19 cellular contexts compared by ENCODE assay signal in genomic region chr7:74332373-74333176, GRCh38. TPM values are rescaled to one million over a fixed set of nuclear protein-coding genes. Genes with fewer than 3 reads are reported as not detected.
DNase-seq lines count a peak whose midpoint lies in the region; ATAC-seq, FAIRE-seq and TF ChIP-seq lines count a peak whose summit lies in the region.
"Had no signal": no experiment of that assay in that cellular context is flagged by ENCODE, and none has a peak within 500 bp of the region (broad histone marks: within the 10 kb centered on the region; RNA-seq: fewer than 3 reads in every experiment).

No MANE protein-coding gene starts in this region.

- H4K8ac ChIP-seq in IMR-90 (ENCODE audit: low read depth in 2 of 2, low read length in 2 of 2) (no peak overlapping the region), mesenchymal stem cell (ENCODE audit: low read length) (no peak overlapping the region)

- H2BK120ac ChIP-seq in IMR-90 (ENCODE audit: low read depth, low read length) (no peak overlapping the region), mesenchymal stem cell (ENCODE audit: low read depth, low read length) (no peak overlapping the region)

- BruUV-seq in HepG2 (replicated peaks; lab: Mats Ljungman, UMichigan) (no TSS peak), IMR-90 (replicated peaks; lab: Mats Ljungman, UMichigan) (no TSS peak)

- H3K79me1 ChIP-seq in IMR-90 (ENCODE audit: low read depth in 1 of 2, low read length in 2 of 2) (peaks cover 30 to 58% of the 10 kb centered on the region in 2 experiments), mesenchymal stem cell (replicated peaks; ENCODE audit: low read length, poor library complexity, severe bottlenecking) (peaks cover 16% of the 10 kb centered on the region)

- no peak for TF ChIP-seq RAD21 in HepG2 (CRISPR knock-in tag; IDR thresholded peaks at IDR 0.05)
- TF ChIP-seq RAD21 in IMR-90 (IDR thresholded peaks at IDR 0.05; ENCODE audit: low read length) = no peak

- CTCF ChIA-PET in HepG2 (lab: Yijun Ruan, JAX; ENCODE audit: low intra/inter-chr PET ratio, low total read pairs) (no interaction called here), IMR-90 (lab: Yijun Ruan, JAX) (no interaction called here)

- H3K23ac ChIP-seq in IMR-90 (ENCODE audit: low read depth, low read length) (no peak overlapping the region), mesenchymal stem cell (ENCODE audit: low read length in 2 of 2) (no peak overlapping the region)

- H3K4me2 ChIP-seq in HepG2 (ENCODE audit: low read depth, low read length) = no peak overlapping the region
- H3K4me2 ChIP-seq in IMR-90 (ENCODE audit: low read depth, low read length) = no peak overlapping the region
- no peak overlapping the region for H3K4me2 ChIP-seq in mesenchymal stem cell (ENCODE audit: low read length, poor library complexity, severe bottlenecking)
- H3K4me2 ChIP-seq: GM23338 had no signal

- H2AFZ ChIP-seq in HepG2 (ENCODE audit: low read length) = no peak overlapping the region
- H2AFZ ChIP-seq in IMR-90 (replicated peaks; ENCODE audit: low read length, poor library complexity) = no peak overlapping the region
- no peak overlapping the region for H2AFZ ChIP-seq in mesenchymal stem cell (ENCODE audit: low read depth, low read length)
- H2AFZ ChIP-seq: GM23338 had no signal

- FAIRE-seq in HepG2 (lab: Jason Lieb, UNC) = no peak
- FAIRE-seq: GM12878 had no signal

- no peak overlapping the region for H4K91ac ChIP-seq in IMR-90 (ENCODE audit: insufficient read depth, low read depth, low read length)
- H4K91ac ChIP-seq in mesenchymal stem cell (ENCODE audit: low read length) = no peak overlapping the region

- H3K4ac ChIP-seq in IMR-90 (ENCODE audit: low read depth, low read length) = no peak overlapping the region
- no peak overlapping the region for H3K4ac ChIP-seq in mesenchymal stem cell (ENCODE audit: low read depth in 1 of 2, low read length in 2 of 2)

- no peak overlapping the region for H2BK12ac ChIP-seq in mesenchymal stem cell (ENCODE audit: low read length in 2 of 2)

- no peaks in the 10 kb centered on the region for H4K20me1 ChIP-seq in HepG2 (ENCODE audit: insufficient read depth, low read length)
- peaks cover 20% of the 10 kb centered on the region for H4K20me1 ChIP-seq in IMR-90 (ENCODE audit: insufficient read depth, low read length)

- no peaks in the 10 kb centered on the region for H3K27me3 ChIP-seq in HepG2 (ENCODE audit: control insufficient read depth in 1 of 2, insufficient read depth in 2 of 2, low read length in 2 of 2)
- no peaks in the 10 kb centered on the region for H3K27me3 ChIP-seq in right lobe of liver
- no peaks in the 10 kb centered on the region for H3K27me3 ChIP-seq in IMR-90 (ENCODE audit: control insufficient read depth, insufficient read depth, low read length)
- no peaks in the 10 kb centered on the region for H3K27me3 ChIP-seq in mesenchymal stem cell (ENCODE audit: control insufficient read depth in 1 of 2, insufficient read depth in 1 of 2, low read length in 2 of 2)
- H3K27me3 ChIP-seq: BE2C had no signal

- DNase-seq in HepG2 (ENCODE audit: low spot score) (no peak), right lobe of liver (no peak), IMR-90 (no peak), mesenchymal stem cell (no peak), COLO668 (lab: John Stamatoyannopoulos, UW; ENCODE audit: unreplicated experiment) (no peak), DMS 273 (lab: John Stamatoyannopoulos, UW; ENCODE audit: unreplicated experiment) (no peak), hepatic stellate cell (ENCODE audit: low spot score) (no peak)
- DNase-seq: BE2C; Calu3; CD4-positive, alpha-beta memory T cell; DMS 273 treated with DMSO at 0.1 percent for 48 hours; DMS53; DND-41; EL; H9; KG1 had no signal

- ATAC-seq in HepG2 (no peak), right lobe of liver (no peak), IMR-90 (ENCODE audit: low read depth) (no peak)
- ATAC-seq: GM12878, GM23338 had no signal

- H3K4me1 ChIP-seq in HepG2 (ENCODE audit: insufficient read depth, low read length) (no peaks in the 10 kb centered on the region), right lobe of liver (no peaks in the 10 kb centered on the region), IMR-90 (ENCODE audit: control insufficient read depth, insufficient read depth, low read length) (peaks cover 7% of the 10 kb centered on the region; the same call in 1 of the 2 replicates), mesenchymal stem cell (ENCODE audit: control insufficient read depth, insufficient read depth, low read depth, low read length) (peaks cover 13% of the 10 kb centered on the region)
- H3K4me1 ChIP-seq: BE2C had no signal

- POLR2A ChIA-PET in HepG2 (lab: Yijun Ruan, JAX) (no interaction called here), IMR-90 (lab: Charles Lee; ENCODE audit: unreplicated experiment) (no interaction called here)

- no peak overlapping the region for H4K5ac ChIP-seq in IMR-90 (ENCODE audit: low read depth, low read length)

- H3K14ac ChIP-seq in IMR-90 (replicated peaks; ENCODE audit: low read depth, low read length) (no peak overlapping the region), mesenchymal stem cell (ENCODE audit: low read length in 2 of 2) (peak overlapping the region in 1 of 2 experiments; percentile 74)

- peak overlapping the region; percentile 42 for H2AK9ac ChIP-seq in IMR-90 (replicated peaks; ENCODE audit: low read depth, low read length, poor library complexity)

- H2BK15ac ChIP-seq in IMR-90 (ENCODE audit: low read depth, low read length) (no peak overlapping the region; the same call in 2 of the 3 replicates), mesenchymal stem cell (ENCODE audit: low read depth, poor library complexity, severe bottlenecking) (no peak overlapping the region)

- H3K18ac ChIP-seq in IMR-90 (ENCODE audit: low read depth, low read length) (no peak overlapping the region), mesenchymal stem cell (ENCODE audit: low read depth in 1 of 2, low read length in 2 of 2) (peak overlapping the region; percentile 34 to 57)

- no peak overlapping the region for H3K56ac ChIP-seq in IMR-90 (ENCODE audit: extremely low read depth, insufficient read depth, low read length)

- H3K9me3 ChIP-seq in HepG2 (ENCODE audit: low read length) (no peaks in the 10 kb centered on the region), right lobe of liver (no peaks in the 10 kb centered on the region), IMR-90 (ENCODE audit: control insufficient read depth, insufficient read depth, low read length) (no peaks in the 10 kb centered on the region), mesenchymal stem cell (ENCODE audit: control insufficient read depth, low read length) (no peaks in the 10 kb centered on the region)
- H3K9me3 ChIP-seq: BE2C had no signal

- H2AK5ac ChIP-seq in IMR-90 (ENCODE audit: low read depth, low read length) (no peak overlapping the region), mesenchymal stem cell (ENCODE audit: low read length, severe bottlenecking) (no peak overlapping the region)

- H3K27ac ChIP-seq in HepG2 (ENCODE audit: extremely low read length, insufficient read depth, low read length) (no peak overlapping the region), right lobe of liver (no peak overlapping the region), IMR-90 (ENCODE audit: insufficient read depth, low read length) (no peak overlapping the region), mesenchymal stem cell (ENCODE audit: low read length, poor library complexity, severe bottlenecking) (no peak overlapping the region)
- H3K27ac ChIP-seq: HL-60 had no signal

- H2BK5ac ChIP-seq in IMR-90 (ENCODE audit: low read depth, low read length, poor library complexity, severe bottlenecking) (no peak overlapping the region), mesenchymal stem cell (ENCODE audit: low read depth, low read length, poor library complexity, severe bottlenecking) (no peak overlapping the region)

- WGBS in HepG2 (ENCODE audit: low lambda C conversion rate) = 100% methylated on average over 10 of the region's 17 CpGs
- WGBS in right lobe of liver (ENCODE audit: insufficient coverage, low coverage, low lambda C conversion rate, missing lambda C conversion rate) = 70% methylated on average over 2 of the region's 17 CpGs
- WGBS in IMR-90 (ENCODE audit: extremely low coverage in 2 of 2, insufficient read length in 1 of 2), 2 experiments = 89% methylated on average over 7 of the region's 17 CpGs; no CpG with 5 or more reads in 1 of the 2 experiments
- 93% methylated on average over 17 of the region's 17 CpGs for WGBS in mesenchymal stem cell

- intact Hi-C loops in HepG2 (cut with micrococcal nuclease; ENCODE audit: unreplicated experiment) (no loop called here), right lobe of liver (cut with DNase I) (no loop called here), IMR-90 (cut with micrococcal nuclease) (no loop called here)

- no peak for TF ChIP-seq POLR2A in HepG2 (IDR thresholded peaks at IDR 0.05; ENCODE audit: insufficient read depth in 1 of 2, low read depth in 2 of 2, low read length in 2 of 2)
- no peak for TF ChIP-seq POLR2A in right lobe of liver (IDR thresholded peaks at IDR 0.05)
- no peak for TF ChIP-seq POLR2A in IMR-90 (IDR thresholded peaks at IDR 0.05; ENCODE audit: low read depth, low read length)

- no peaks in the 10 kb centered on the region for H3K79me2 ChIP-seq in HepG2 (ENCODE audit: insufficient read depth, low read length)

- in situ Hi-C loops in HepG2 (cut with HindIII; ENCODE audit: extremely low pct_ligation_motif_present, low pct_unique_long_range_greater_than_20kb) (no loop called here), IMR-90 (cut with MboI; ENCODE audit: low sequenced_read_pairs) (no loop called here)

- H3K36me3 ChIP-seq in HepG2 (replicated peaks in 1 of 2; ENCODE audit: control insufficient read depth in 1 of 2, insufficient read depth in 2 of 2, low read length in 2 of 2) = peaks cover 8 to 16% of the 10 kb centered on the region in 2 experiments; a peak in 3 of 5 replicates
- H3K36me3 ChIP-seq in right lobe of liver = no peaks in the 10 kb centered on the region
- H3K36me3 ChIP-seq in IMR-90 (ENCODE audit: control insufficient read depth, insufficient read depth, low read length) = peaks cover 24% of the 10 kb centered on the region
- H3K36me3 ChIP-seq in mesenchymal stem cell (ENCODE audit: control insufficient read depth in 1 of 2, insufficient read depth in 2 of 2, low read depth in 1 of 2, low read length in 2 of 2) = peaks cover 7 to 15% of the 10 kb centered on the region in 2 experiments
- H3K36me3 ChIP-seq: BE2C had no signal

- H3K9me1 ChIP-seq in IMR-90 (ENCODE audit: insufficient read depth, low read length) = no peaks in the 10 kb centered on the region

- dilution Hi-C loops in IMR-90 (cut with HindIII; ENCODE audit: low sequenced_read_pairs, unreplicated experiment) = no loop called here

- H3K9ac ChIP-seq in HepG2 (ENCODE audit: insufficient read depth, low read depth, low read length) = no peak overlapping the region
- H3K9ac ChIP-seq in IMR-90 (ENCODE audit: low read depth, low read length) = no peak overlapping the region
- H3K9ac ChIP-seq in mesenchymal stem cell (ENCODE audit: low read length) = no peak overlapping the region

- no peak overlapping the region for H2BK20ac ChIP-seq in IMR-90 (ENCODE audit: low read depth, low read length)

- H3K4me3 ChIP-seq in HepG2 (replicated peaks in 1 of 3; ENCODE audit: insufficient read depth in 1 of 3, low read depth in 2 of 3, low read length in 3 of 3) (no peak overlapping the region), right lobe of liver (no peak overlapping the region), IMR-90 (ENCODE audit: insufficient read depth, low read depth, low read length) (no peak overlapping the region), mesenchymal stem cell (ENCODE audit: insufficient read depth in 1 of 2, low read depth in 1 of 2, low read length in 2 of 2) (no peak overlapping the region)
- H3K4me3 ChIP-seq: GM12878, GM23338 had no signal

- TF ChIP-seq CTCF in HepG2 (CRISPR knock-in tag; IDR thresholded peaks at IDR 0.05) = no peak
- TF ChIP-seq CTCF in right lobe of liver (IDR thresholded peaks at IDR 0.05) = no peak
- TF ChIP-seq CTCF in IMR-90 (conservative IDR thresholded peaks at IDR 0.05; ENCODE audit: low read depth, low read length) = no peak

- TF ChIP-seq EP300 in HepG2 (IDR thresholded peaks at IDR 0.05; ENCODE audit: low read depth in 2 of 2, low read length in 2 of 2) = no peak
- TF ChIP-seq EP300 in HepG2 (CRISPR knock-in tag; IDR thresholded peaks at IDR 0.05; ENCODE audit: borderline replicate concordance) = no peak

RNA-seq across cellular contexts. Expression of gene CLIP2, which starts 43.4 kb away (rescaled TPM):
- total RNA-seq in HepG2 (2016; rRNA removed; fragmentation: Illumina TruSeq; extraction: Trizol) (13.6 and 17.4 TPM in 2 replicates), right lobe of liver (1 to 10 TPM; 2.8 to 6.8 (median 4.2) TPM), IMR-90 (2012; rRNA removed) (18.1 and 20.3 TPM in 2 replicates)
- total RNA-seq in HepG2 (2016; cell fraction: cytosol; rRNA removed; fragmentation: Illumina TruSeq; extraction: Trizol; ENCODE audit: low read depth) = 7.5 and 7.6 TPM in 2 replicates
- 10.6 and 19.9 TPM in 2 replicates for total RNA-seq in HepG2 (2016; cell fraction: insoluble cytoplasmic fraction; rRNA removed; fragmentation: Illumina TruSeq; extraction: Trizol)
- 9.6 and 10.3 TPM in 2 replicates for total RNA-seq in HepG2 (2016; cell fraction: membrane; rRNA removed; fragmentation: Illumina TruSeq; extraction: Trizol)
- total RNA-seq in HepG2 (2016; cell fraction: nucleus; rRNA removed; fragmentation: Illumina TruSeq; extraction: Trizol) = 15.2 and 16.4 TPM in 2 replicates
- polyA plus RNA-seq in HepG2 (2011; rRNA removed) (6.5 and 9.2 TPM in 2 replicates), IMR-90 (2012; rRNA removed) (20.7 and 23.3 TPM in 2 replicates)
- polyA plus RNA-seq in HepG2 (2011; cell fraction: cytosol; rRNA removed) = 6.5 and 7.4 TPM in 2 replicates
- 19.0 and 19.1 TPM in 2 replicates for polyA plus RNA-seq in HepG2 (2011; cell fraction: nucleus; rRNA removed)
- polyA plus RNA-seq in HepG2 (2012) = 14.2 and 32.5 TPM in 2 replicates
- polyA plus RNA-seq in HepG2 (2016; cell fraction: cytosol; fragmentation: Illumina TruSeq; extraction: Trizol; ENCODE audit: low read depth) = 1.6 and 1.8 TPM in 2 replicates
- polyA plus RNA-seq in HepG2 (2016; cell fraction: insoluble cytoplasmic fraction; fragmentation: Illumina TruSeq; extraction: Trizol; ENCODE audit: low read depth) = 10.0 and 13.1 TPM in 2 replicates
- polyA plus RNA-seq in HepG2 (2016; cell fraction: membrane; fragmentation: Illumina TruSeq; extraction: Trizol; ENCODE audit: low read depth) = 4.5 and 5.2 TPM in 2 replicates
- polyA plus RNA-seq in HepG2 (2016; cell fraction: nucleus; fragmentation: Illumina TruSeq; extraction: Trizol; ENCODE audit: insufficient read depth, low read depth) = 22.6 and 24.8 TPM in 2 replicates
- polyA minus RNA-seq in HepG2 (2011; rRNA and poly(A)+ RNA removed; ENCODE audit: low replicate concordance) = 2.9 and 19.1 TPM in 2 replicates
- 9.1 and 11.1 TPM in 2 replicates for polyA minus RNA-seq in HepG2 (2011; cell fraction: cytosol; rRNA and poly(A)+ RNA removed)
- polyA minus RNA-seq in HepG2 (2011; cell fraction: nucleus; rRNA and poly(A)+ RNA removed) = 14.3 and 17.3 TPM in 2 replicates
- polyA plus RNA-seq in IMR-90 (2012; cell fraction: cytosol; rRNA removed) = 14.7 and 18.2 TPM in 2 replicates
- 16.4 and 26.3 TPM in 2 replicates for polyA plus RNA-seq in IMR-90 (2012; cell fraction: nucleus; rRNA removed; ENCODE audit: low replicate concordance)
- 68.2 TPM for polyA plus RNA-seq in mesenchymal stem cell (2013, experiment 1 of 2)
- polyA plus RNA-seq in mesenchymal stem cell (2013, experiment 2 of 2) = 63.3 TPM
